Comparison of ENCODE assay signal across 17 cellular contexts in genomic region chr2:105421053-105421452, GRCh38. TPM values are rescaled to one million over a fixed set of nuclear protein-coding genes. Genes with fewer than 3 reads are reported as not detected.
A peak's percentile ranks its signal among the peaks of the same experiment; 100 is the strongest.
DNase-seq lines count a peak whose midpoint lies in the region; ATAC-seq, FAIRE-seq and TF ChIP-seq lines count a peak whose summit lies in the region.
"Had no signal": no experiment of that assay in that cellular context is flagged by ENCODE, and none has a peak within 500 bp of the region (broad histone marks: within the 10 kb centered on the region; RNA-seq: fewer than 3 reads in every experiment).

No MANE protein-coding gene starts in this region.

- no peak overlapping the region for H3K27ac Mint-ChIP-seq in MCF 10A (ENCODE audit: low read depth, unreplicated experiment)
- H3K27ac Mint-ChIP-seq: CD4-positive, alpha-beta T cell had no signal

- H2AFZ ChIP-seq in MM.1S (ENCODE audit: low read length), result no peak overlapping the region
- H2AFZ ChIP-seq: GM23248 had no signal

- 100% methylated on average over 2 of the region's 2 CpGs for WGBS in esophagus muscularis mucosa
- WGBS in heart right ventricle, 2 donors, result 61 to 71% methylated on average over 2 of the region's 2 CpGs
- WGBS in small intestine, 3 donors, result 57 to 86% (median 67%) methylated on average over 2 of the region's 2 CpGs

- H3K27ac ChIP-seq in esophagus muscularis mucosa (replicated peaks in 1 of 4) (no peak overlapping the region), heart right ventricle (peak overlapping the region in 8 of 10 donors; percentile 5 to 59 (median 38)), small intestine (ENCODE audit: low read depth in 1 of 2, low read length in 1 of 2) (no peak overlapping the region), MM.1S (ENCODE audit: low read length) (no peak overlapping the region), coronary artery (no peak overlapping the region)
- H3K27ac ChIP-seq: GM23248 had no signal

- H3K9ac ChIP-seq in MM.1S (ENCODE audit: low read length), result no peak overlapping the region
- H3K9ac ChIP-seq: GM23248 had no signal

- FAIRE-seq in small intestine (lab: Jason Lieb, UNC), result no peak
- FAIRE-seq: GM18507, H54 had no signal

- no peak overlapping the region for H3K4me2 ChIP-seq in MM.1S (ENCODE audit: low read depth, low read length)

- no peaks in the 10 kb centered on the region for H3K36me3 ChIP-seq in esophagus muscularis mucosa
- H3K36me3 ChIP-seq in heart right ventricle, result peaks cover 0 to 8% (median 0%) of the 10 kb centered on the region in 9 donors
- no peaks in the 10 kb centered on the region for H3K36me3 ChIP-seq in small intestine (ENCODE audit: control insufficient read depth in 2 of 2, insufficient read depth in 2 of 2, low read length in 2 of 2)
- no peaks in the 10 kb centered on the region for H3K36me3 ChIP-seq in MM.1S (replicated peaks; ENCODE audit: insufficient read depth, low read length)

- H4K20me1 ChIP-seq in MM.1S (ENCODE audit: insufficient read depth, low read length), result no peaks in the 10 kb centered on the region

- POLR2A ChIA-PET in MCF 10A (lab: Yijun Ruan, JAX), result interaction anchor here (1.2 to 1.3 kb wide), 2 partner anchors 9 to 12 kb away, joined by 3 read pairs; no protein-coding TSS in a partner anchor

- DNase-seq in esophagus muscularis mucosa (ENCODE audit: extremely low spot score) (peak; percentile 70), heart right ventricle (no peak), left colon (no peak), small intestine (peak; percentile 40), MCF 10A (ENCODE audit: unreplicated experiment) (no peak), MM.1S (no peak), coronary artery (ENCODE audit: low spot score) (no peak)
- DNase-seq: ACHN; C1 segment of cervical spinal cord; Calu3; CD4-positive, alpha-beta T cell; DMS 273 treated with DMSO at 0.1 percent for 48 hours; GM23248; IMR-90 had no signal

- H3K9me2 ChIP-seq in MM.1S (replicated peaks; ENCODE audit: insufficient read depth, low read length), result no peaks in the 10 kb centered on the region

- H3K36me3 Mint-ChIP-seq in MCF 10A (ENCODE audit: insufficient read depth, unreplicated experiment), result no peaks in the 10 kb centered on the region

- H3K4me3 ChIP-seq in esophagus muscularis mucosa (no peak overlapping the region), heart right ventricle (no peak overlapping the region), small intestine (ENCODE audit: low read depth in 1 of 2, low read length in 2 of 2) (no peak overlapping the region), MM.1S (ENCODE audit: low read length) (no peak overlapping the region), coronary artery (no peak overlapping the region)
- H3K4me3 ChIP-seq: GM23248 had no signal

- no peaks in the 10 kb centered on the region for H3F3A ChIP-seq in MM.1S (ENCODE audit: insufficient read depth, low read length)

- H3K27me3 ChIP-seq in esophagus muscularis mucosa (no peaks in the 10 kb centered on the region), heart right ventricle (no peaks in the 10 kb centered on the region), small intestine (ENCODE audit: control insufficient read depth in 2 of 2, insufficient read depth in 2 of 2, low read length in 2 of 2) (no peaks in the 10 kb centered on the region), MM.1S (replicated peaks; ENCODE audit: insufficient read depth, low read length) (no peaks in the 10 kb centered on the region)

- no peak for TF ChIP-seq POLR2A in esophagus muscularis mucosa (IDR thresholded peaks at IDR 0.05; ENCODE audit: low read depth)

- no TSS peak for BruUV-seq in MCF 10A (replicated peaks; lab: Mats Ljungman, UMichigan)

- H3K9me3 Mint-ChIP-seq in MCF 10A (ENCODE audit: unreplicated experiment), result no peaks in the 10 kb centered on the region

- H3K79me2 ChIP-seq in MM.1S (ENCODE audit: low read length), result no peaks in the 10 kb centered on the region

- no peak overlapping the region for H3K4me3 Mint-ChIP-seq in MCF 10A (ENCODE audit: unreplicated experiment)
- H3K4me3 Mint-ChIP-seq: CD4-positive, alpha-beta T cell had no signal

- H3K27me3 Mint-ChIP-seq in MCF 10A (ENCODE audit: insufficient read depth, unreplicated experiment), result no peaks in the 10 kb centered on the region
- H3K27me3 Mint-ChIP-seq: CD4-positive, alpha-beta T cell had no signal

- TF ChIP-seq EP300 in esophagus muscularis mucosa (IDR thresholded peaks at IDR 0.05), result no peak

- H3K9me3 ChIP-seq in esophagus muscularis mucosa (peaks cover 0 to 4% (median 0%) of the 10 kb centered on the region in 4 donors), heart right ventricle (peaks cover 0 to 9% (median 0%) of the 10 kb centered on the region in 11 donors), small intestine (ENCODE audit: control insufficient read depth, low read depth) (no peaks in the 10 kb centered on the region), MM.1S (replicated peaks; ENCODE audit: insufficient read depth, low read length) (no peaks in the 10 kb centered on the region)

- peaks cover 6% of the 10 kb centered on the region for H3K4me1 Mint-ChIP-seq in MCF 10A (ENCODE audit: insufficient read depth, unreplicated experiment)

- TF ChIP-seq CTCF in esophagus muscularis mucosa (IDR thresholded peaks at IDR 0.05) (no peak), heart right ventricle (IDR thresholded peaks at IDR 0.05) (no peak), MCF 10A (IDR thresholded peaks at IDR 0.05; ENCODE audit: unreplicated experiment) (no peak), MM.1S (IDR thresholded peaks at IDR 0.05; ENCODE audit: low read length) (no peak), coronary artery (IDR thresholded peaks at IDR 0.05) (no peak)

- intact Hi-C loops in esophagus muscularis mucosa (cut with DNase I) (no loop called here), heart right ventricle (cut with DNase I) (no loop called here), left colon (cut with DNase I, micrococcal nuclease) (no loop called here), MCF 10A (cut with micrococcal nuclease) (no loop called here)

- CTCF ChIA-PET in MCF 10A (lab: Yijun Ruan, JAX), result interaction anchor here (0.6 kb wide), 1 partner anchor 50 kb away, joined by 3 read pairs; no protein-coding TSS in a partner anchor

- peak in 6 of 8 donors; percentile 6 to 51 (median 35) for ATAC-seq in heart right ventricle
- peak; percentile 18 for ATAC-seq in left colon
- ATAC-seq: HCT116 had no signal

- H3K4me1 ChIP-seq in esophagus muscularis mucosa (peaks cover 0 to 6% (median 0%) of the 10 kb centered on the region in 4 donors), heart right ventricle (peaks cover 0 to 68% (median 11%) of the 10 kb centered on the region in 9 donors), small intestine (ENCODE audit: control insufficient read depth in 2 of 2, insufficient read depth in 1 of 2, low read depth in 1 of 2, low read length in 1 of 2) (no peaks in the 10 kb centered on the region), MM.1S (ENCODE audit: low read length) (0 out of 2 replicates have a peak, but pooled peaks cover 5% of the 10 kb centered on the region)

RNA-seq across cellular contexts. Expression of gene FHL2, which starts 22.2 kb away (rescaled TPM):
- 100 to 1,000 TPM in 1 of 4 donors, 10 to 100 TPM in 3; 81.8 to 114 (median 87.9) TPM for total RNA-seq in esophagus muscularis mucosa
- 1,000 to 10,000 TPM in 9 of 10 donors, 100 to 1,000 TPM in 1; 598 to 2,354 (median 1,687) TPM for total RNA-seq in heart right ventricle
- polyA plus RNA-seq in heart right ventricle, result 100 to 1,000 TPM; 437 to 653 TPM
- total RNA-seq in left colon, result 100 to 1,000 TPM in 1 of 2 donors, 10 to 100 TPM in 1; 94.2 to 133 TPM
- polyA plus RNA-seq in small intestine, result 100 to 1,000 TPM in 2 of 3 donors, 10 to 100 TPM in 1; 39.4 to 150 (median 112) TPM
- total RNA-seq in MCF 10A (2022), result 77.3 and 93.2 TPM in 2 replicates

Comparison
In these comparisons a context has a peak if more than half of its experiments do, and no peak if none do; other contexts are left out.
1. DNase-seq: peak in esophagus muscularis mucosa (single experiment) and small intestine (single experiment); none in heart right ventricle (0 of 2), left colon (0 of 2), MCF 10A (single experiment), MM.1S (single experiment) and coronary artery (single experiment).
2. H3K27ac ChIP-seq: peak in heart right ventricle (8 of 10); none in esophagus muscularis mucosa (0 of 4), small intestine (0 of 2), MM.1S (single experiment) and coronary artery (0 of 2).